Comparison of ENCODE assay signal across 8 cellular contexts in the genomic region with DNA sequence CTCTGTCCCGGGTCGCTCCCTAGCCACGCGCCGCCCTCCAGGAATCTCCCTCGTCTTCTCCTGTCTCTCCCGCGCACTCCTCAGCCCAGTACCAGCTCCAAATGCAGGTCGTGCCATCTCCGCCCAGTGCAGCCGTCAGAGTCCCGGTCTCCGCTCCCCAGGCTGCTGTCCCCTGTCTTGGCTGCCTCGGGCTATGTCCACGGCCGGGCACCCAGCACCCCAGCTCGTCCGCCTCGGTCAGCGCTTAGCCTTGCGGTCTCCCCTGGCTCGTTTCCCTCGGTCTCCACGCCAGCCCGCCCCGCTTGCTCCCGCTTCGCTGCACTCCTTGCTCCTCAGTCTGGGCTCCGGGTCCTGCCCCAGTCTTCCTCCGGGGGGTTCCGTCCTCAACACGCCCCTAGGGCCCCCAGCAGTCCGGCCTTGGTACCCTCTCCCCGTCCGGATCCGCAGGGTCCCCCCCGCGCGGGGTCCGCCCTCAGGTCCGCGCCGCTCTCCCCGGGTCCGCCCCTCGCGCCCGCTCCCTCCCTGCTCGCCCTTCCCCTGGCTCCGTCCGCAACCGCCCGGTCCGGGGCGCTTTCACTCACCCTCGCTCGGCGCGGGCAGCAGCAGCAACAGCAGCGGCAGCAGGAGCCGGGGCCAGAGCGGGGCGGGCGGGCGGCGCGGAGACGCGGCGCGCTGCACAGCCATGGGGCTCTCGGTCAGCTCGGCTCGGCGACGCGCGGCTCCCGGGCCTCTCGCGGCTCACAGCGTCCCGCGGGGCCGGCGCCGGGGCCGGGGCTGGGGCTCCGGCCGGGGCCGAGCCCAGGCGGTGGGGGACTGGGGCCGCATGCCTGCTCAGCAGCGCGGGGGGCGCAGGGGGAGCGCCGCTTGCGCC. TPM values are rescaled to one million over a fixed set of nuclear protein-coding genes. Genes with fewer than 3 reads are reported as not detected.
A peak's percentile ranks its signal among the peaks of the same experiment; 100 is the strongest.
DNase-seq lines count a peak whose midpoint lies in the region; ATAC-seq, FAIRE-seq and TF ChIP-seq lines count a peak whose summit lies in the region.

No MANE protein-coding gene starts in this region.

- intact Hi-C loops in MCF 10A (cut with micrococcal nuclease) = no loop called here

- no peaks in the 10 kb centered on the region for H3K9me3 ChIP-seq in keratinocyte (ENCODE audit: control insufficient read depth, low read depth, low read length)

- no peak overlapping the region for H3K9ac ChIP-seq in keratinocyte (ENCODE audit: control insufficient read depth, extremely low read depth, insufficient read depth, low read length)

- no peaks in the 10 kb centered on the region for H3K9me3 Mint-ChIP-seq in MCF 10A (ENCODE audit: unreplicated experiment)
- H3K9me3 Mint-ChIP-seq in stimulated activated naive B cell treated with anti-CD40 and anti-IgM and Interleukin-4, amounts not matched to agents 10 μg/mL and 1 μg/mL and 100 μg/mL, for 72 hours = no peaks in the 10 kb centered on the region

- ATAC-seq in stimulated activated naive B cell treated with anti-CD40 and anti-IgM and Interleukin-4, amounts not matched to agents 10 μg/mL and 1 μg/mL and 100 μg/mL, for 72 hours (replicated peaks) = peak; percentile 66 to 76

- DNase-seq in BJ (ENCODE audit: low read depth) (no peak), HuH-7.5 (ENCODE audit: low spot score) (peak; percentile 78), MCF 10A (ENCODE audit: unreplicated experiment) (no peak), keratinocyte (ENCODE audit: low read depth, low spot score) (no peak), NCI-H774 (lab: John Stamatoyannopoulos, UW) (no peak), NOMO-1 (lab: John Stamatoyannopoulos, UW; ENCODE audit: unreplicated experiment in 2 of 2) (no peak), epidermal melanocyte (ENCODE audit: insufficient read length, low spot score) (no peak)
- no peak for DNase-seq in stimulated activated naive B cell treated with anti-CD40 and anti-IgM and Interleukin-4, amounts not matched to agents 10 μg/mL and 1 μg/mL and 100 μg/mL, for 72 hours

- H3K9me1 ChIP-seq in keratinocyte (ENCODE audit: control insufficient read depth, extremely low read depth, insufficient read depth, low read length) = no peaks in the 10 kb centered on the region

- peak overlapping the region; percentile 63 for H3K4me2 ChIP-seq in keratinocyte (ENCODE audit: control insufficient read depth, extremely low read depth, insufficient read depth, low read depth, low read length)

- BruUV-seq in MCF 10A (replicated peaks; lab: Mats Ljungman, UMichigan) = no TSS peak

- H3K27me3 ChIP-seq in BJ (ENCODE audit: control insufficient read depth, insufficient read depth, low read length) = peaks cover 39% of the 10 kb centered on the region
- peaks cover 70% of the 10 kb centered on the region for H3K27me3 ChIP-seq in keratinocyte (ENCODE audit: control insufficient read depth, extremely low read depth, insufficient read depth, low read length)

- H2AFZ ChIP-seq in keratinocyte (ENCODE audit: control insufficient read depth, low read length) = peak overlapping the region; percentile 27

- CTCF ChIA-PET in BJ (lab: Yijun Ruan, JAX) (interaction anchor here (0.9 to 20.1 kb wide), 4 partner anchors 9 to 55 kb away, joined by 3 to 454 read pairs (median 40); no protein-coding TSS in a partner anchor), MCF 10A (lab: Yijun Ruan, JAX) (interaction anchor here (0.5 to 1.0 kb wide), 2 partner anchors 106 to 346 kb away, joined by 3 read pairs; no protein-coding TSS in a partner anchor)

- H3K4me1 ChIP-seq in keratinocyte (ENCODE audit: control insufficient read depth, extremely low read depth, insufficient read depth, low read length) = peaks cover 2% of the 10 kb centered on the region

- H3K4me3 ChIP-seq in BJ (ENCODE audit: low read depth, low read length) = peak overlapping the region; percentile 28
- H3K4me3 ChIP-seq in keratinocyte (ENCODE audit: control insufficient read depth in 2 of 3, extremely low read depth in 1 of 3, insufficient read depth in 2 of 3, low read depth in 1 of 3, low read length in 3 of 3) = peak overlapping the region; percentile 24 to 50 (median 41)

- POLR2A ChIA-PET in BJ (lab: Charles Lee) = interaction anchor here (1.0 kb wide), 1 partner anchor 73 kb away, joined by 3 read pairs; the partner anchor contains the start of gene RNU5B-1
- POLR2A ChIA-PET in MCF 10A (lab: Yijun Ruan, JAX) = interaction anchor here (0.6 kb wide), 1 partner anchor 10 kb away, joined by 4 read pairs; no protein-coding TSS in a partner anchor

- no peak for TF ChIP-seq CTCF in BJ (IDR thresholded peaks at IDR 0.05; ENCODE audit: insufficient read depth, low read depth, low read length)
- no peak for TF ChIP-seq CTCF in MCF 10A (IDR thresholded peaks at IDR 0.05; ENCODE audit: unreplicated experiment)
- TF ChIP-seq CTCF in keratinocyte (optimal IDR thresholded peaks at IDR 0.05 in 1 of 3, IDR thresholded peaks at IDR 0.05 in 1 of 3, conservative IDR thresholded peaks at IDR 0.05 in 1 of 3; ENCODE audit: extremely low read depth in 1 of 3, insufficient read depth in 2 of 3, low read length in 3 of 3) = no peak

- H3K27ac ChIP-seq in keratinocyte (ENCODE audit: control insufficient read depth, insufficient read depth, low read length) = no peak overlapping the region

- H3K4me3 Mint-ChIP-seq in MCF 10A (ENCODE audit: unreplicated experiment) = peak overlapping the region; percentile 46
- peak overlapping the region; percentile 83 to 85 for H3K4me3 Mint-ChIP-seq in stimulated activated naive B cell treated with anti-CD40 and anti-IgM and Interleukin-4, amounts not matched to agents 10 μg/mL and 1 μg/mL and 100 μg/mL, for 72 hours

- H3K36me3 ChIP-seq in BJ (ENCODE audit: control insufficient read depth, insufficient read depth, low read length) = no peaks in the 10 kb centered on the region
- no peaks in the 10 kb centered on the region for H3K36me3 ChIP-seq in keratinocyte (ENCODE audit: control insufficient read depth in 2 of 2, extremely low read depth in 1 of 2, insufficient read depth in 2 of 2, low read length in 2 of 2)

- no peaks in the 10 kb centered on the region for H3K79me2 ChIP-seq in keratinocyte (ENCODE audit: control insufficient read depth, insufficient read depth, low read length)

- H3K27me3 Mint-ChIP-seq in MCF 10A (ENCODE audit: insufficient read depth, unreplicated experiment) = peaks cover 94% of the 10 kb centered on the region
- H3K27me3 Mint-ChIP-seq in stimulated activated naive B cell treated with anti-CD40 and anti-IgM and Interleukin-4, amounts not matched to agents 10 μg/mL and 1 μg/mL and 100 μg/mL, for 72 hours = peaks cover 61 to 63% of the 10 kb centered on the region in 2 donors

- FAIRE-seq in keratinocyte (lab: Jason Lieb, UNC) = no peak

- no peaks in the 10 kb centered on the region for H4K20me1 ChIP-seq in keratinocyte (ENCODE audit: control insufficient read depth, extremely low read depth, insufficient read depth, low read length)

- peaks cover 6% of the 10 kb centered on the region for H3K4me1 Mint-ChIP-seq in MCF 10A (ENCODE audit: insufficient read depth, unreplicated experiment)
- peaks cover 11 to 15% of the 10 kb centered on the region in 2 donors for H3K4me1 Mint-ChIP-seq in stimulated activated naive B cell treated with anti-CD40 and anti-IgM and Interleukin-4, amounts not matched to agents 10 μg/mL and 1 μg/mL and 100 μg/mL, for 72 hours

- no peaks in the 10 kb centered on the region for H3K36me3 Mint-ChIP-seq in MCF 10A (ENCODE audit: insufficient read depth, unreplicated experiment)
- H3K36me3 Mint-ChIP-seq in stimulated activated naive B cell treated with anti-CD40 and anti-IgM and Interleukin-4, amounts not matched to agents 10 μg/mL and 1 μg/mL and 100 μg/mL, for 72 hours = no peaks in the 10 kb centered on the region

- H3K27ac Mint-ChIP-seq in MCF 10A (ENCODE audit: low read depth, unreplicated experiment) = no peak overlapping the region
- H3K27ac Mint-ChIP-seq in stimulated activated naive B cell treated with anti-CD40 and anti-IgM and Interleukin-4, amounts not matched to agents 10 μg/mL and 1 μg/mL and 100 μg/mL, for 72 hours = no peak overlapping the region

- dilution Hi-C loops in keratinocyte (cut with MboI; ENCODE audit: extremely low pct_ligation_motif_present, low sequenced_read_pairs) = no loop called here

RNA-seq across cellular contexts. Expression of gene IGDCC3, which starts 0.5 kb away (rescaled TPM):
- polyA plus RNA-seq in BJ (2011; rRNA removed) = not detected in 2 replicates
- not detected in 2 replicates for polyA minus RNA-seq in BJ (2011; rRNA and poly(A)+ RNA removed)
- total RNA-seq in MCF 10A (2022) = not detected in 2 replicates
- polyA plus RNA-seq in keratinocyte = not detected in 3 replicates
- polyA plus RNA-seq in keratinocyte (2011; ENCODE audit: low read depth) = not detected
- polyA plus RNA-seq in keratinocyte (2011; cell fraction: cytosol; rRNA removed) = not detected in 2 replicates
- not detected in 2 replicates for polyA plus RNA-seq in keratinocyte (2011; cell fraction: nucleus; rRNA removed)
- not detected in 2 replicates for polyA plus RNA-seq in keratinocyte (2012; ENCODE audit: low replicate concordance)
- polyA minus RNA-seq in keratinocyte = 2.1 TPM in 1 of 3 replicates, not detected in the others
- polyA minus RNA-seq in keratinocyte (2011; cell fraction: cytosol; rRNA and poly(A)+ RNA removed) = not detected
- polyA minus RNA-seq in keratinocyte (2011; cell fraction: nucleus; rRNA and poly(A)+ RNA removed) = not detected in 2 replicates

RNA-seq across cellular contexts. Expression of gene IGDCC4, which starts 45.4 kb away (rescaled TPM):
- polyA plus RNA-seq in BJ (2011; rRNA removed) (1.1 and 1.2 TPM in 2 replicates), keratinocyte (0.04 to 0.12 TPM in 2 of 3 replicates, not detected in the other)
- 1.9 and 2.0 TPM in 2 replicates for polyA minus RNA-seq in BJ (2011; rRNA and poly(A)+ RNA removed)
- total RNA-seq in MCF 10A (2022) = 0.12 TPM in 1 of 2 replicates, not detected in the other
- not detected for polyA plus RNA-seq in keratinocyte (2011; ENCODE audit: low read depth)
- 0.04 and 0.05 TPM in 2 replicates for polyA plus RNA-seq in keratinocyte (2011; cell fraction: cytosol; rRNA removed)
- polyA plus RNA-seq in keratinocyte (2011; cell fraction: nucleus; rRNA removed) = 0.04 and 0.10 TPM in 2 replicates
- polyA plus RNA-seq in keratinocyte (2012; ENCODE audit: low replicate concordance) = 0.03 TPM in 1 of 2 replicates, not detected in the other
- 0.07 TPM in 1 of 3 replicates, not detected in the others for polyA minus RNA-seq in keratinocyte
- not detected for polyA minus RNA-seq in keratinocyte (2011; cell fraction: cytosol; rRNA and poly(A)+ RNA removed)
- not detected in 2 replicates for polyA minus RNA-seq in keratinocyte (2011; cell fraction: nucleus; rRNA and poly(A)+ RNA removed)
